In the genomic region with DNA sequence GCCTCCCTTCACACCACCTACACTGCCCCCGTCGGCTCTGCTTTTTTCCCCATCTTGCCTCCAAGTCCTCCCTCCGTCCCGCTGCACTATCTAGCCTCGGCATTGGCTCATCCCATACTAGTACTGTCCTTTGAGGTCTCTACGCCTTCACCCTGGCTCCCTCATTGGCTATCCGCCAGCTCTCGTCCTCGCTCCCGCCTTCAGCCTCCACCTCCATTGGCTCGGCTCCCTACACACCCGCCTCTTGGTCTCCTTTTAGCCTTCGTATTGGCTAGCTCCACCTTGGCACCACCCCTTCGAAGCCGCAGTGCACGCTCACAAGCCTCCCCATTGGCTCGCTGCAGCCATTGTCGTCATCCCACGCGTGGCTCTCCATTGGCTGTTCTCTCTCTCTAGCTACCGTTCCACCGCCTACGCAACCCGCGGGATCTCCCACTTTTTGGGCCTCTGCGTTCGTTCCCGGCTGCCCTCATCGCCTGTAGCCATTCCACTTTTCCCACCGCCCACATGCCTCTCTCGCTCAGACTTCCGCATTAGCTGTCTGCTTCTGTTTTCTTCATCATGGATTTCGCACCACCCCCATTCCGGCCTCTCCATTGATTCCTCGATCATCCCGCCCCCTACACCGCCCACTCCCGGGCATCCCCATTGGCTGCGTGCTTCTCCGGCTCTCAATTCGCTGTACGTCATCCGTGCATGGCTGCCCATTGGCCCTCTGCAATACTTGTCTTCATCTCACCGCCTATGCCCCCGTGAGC, we compare ENCODE assay signal across 8 cellular contexts. TPM values are rescaled to one million over a fixed set of nuclear protein-coding genes. Genes with fewer than 3 reads are reported as not detected.
DNase-seq lines count a peak whose midpoint lies in the region; ATAC-seq, FAIRE-seq and TF ChIP-seq lines count a peak whose summit lies in the region.

No MANE protein-coding gene starts in this region.

- H3K27me3 ChIP-seq in adipocyte (replicated peaks; ENCODE audit: control insufficient read depth, insufficient read depth, low read length): peaks cover 6% of the 10 kb centered on the region
- H3K27me3 ChIP-seq in pancreas: peaks cover 0 to 6% (median 0%) of the 10 kb centered on the region in 4 donors
- no peaks in the 10 kb centered on the region for H3K27me3 ChIP-seq in tibial artery

- FAIRE-seq in GM12891 (lab: Jason Lieb, UNC) (peak; percentile 95), pancreas (lab: Jason Lieb, UNC) (peak; percentile 95)

- DNase-seq in GM12891 (ENCODE audit: insufficient read length, low spot score) (peak; percentile 69), NCI-H1417 treated with DMSO at 0.1 percent for 48 hours (lab: John Stamatoyannopoulos, UW) (peak; percentile 94), SW 1271 (lab: John Stamatoyannopoulos, UW) (peak; percentile 75 to 86), adipocyte (ENCODE audit: low read depth) (peak; percentile 96), Right ventricle myocardium superior (peak; percentile 97), pancreas (peak; percentile 89 to 97 (median 97)), tibial artery (peak; percentile 97 to 98)

- TF ChIP-seq CTCF in pancreas (IDR thresholded peaks at IDR 0.05) (no peak), tibial artery (IDR thresholded peaks at IDR 0.05) (no peak)

- H3K9ac ChIP-seq in adipocyte (ENCODE audit: low read length): peak overlapping the region; percentile 85

- H3K4me3 ChIP-seq in adipocyte (ENCODE audit: low read length): peak overlapping the region; percentile 84
- peak overlapping the region in 3 of 4 donors; percentile 44 to 67 (median 63) for H3K4me3 ChIP-seq in pancreas
- H3K4me3 ChIP-seq in tibial artery: peak overlapping the region; percentile 80 to 89

- peak overlapping the region; percentile 82 to 92 (median 87) for H3K27ac ChIP-seq in pancreas
- peak overlapping the region; percentile 91 to 93 for H3K27ac ChIP-seq in tibial artery

- intact Hi-C loops in Right ventricle myocardium superior (cut with DNase I) (no loop called here), pancreas (cut with DNase I) (no loop called here), tibial artery (cut with DNase I; ENCODE audit: low total_unique reads) (loop anchor here (2.0 kb wide), 1 partner anchor 78 kb away; no protein-coding TSS in a partner anchor)

- H3K9me3 ChIP-seq in adipocyte (ENCODE audit: control insufficient read depth, low read length) (no peaks in the 10 kb centered on the region), pancreas (no peaks in the 10 kb centered on the region), tibial artery (no peaks in the 10 kb centered on the region)

- peak; percentile 76 for TF ChIP-seq POLR2A in GM12891 (IDR thresholded peaks at IDR 0.05; ENCODE audit: low read depth, low read length)

- H3K36me3 ChIP-seq in adipocyte (ENCODE audit: control insufficient read depth, insufficient read depth, low read length, severe bottlenecking) (no peaks in the 10 kb centered on the region), pancreas (no peaks in the 10 kb centered on the region), tibial artery (peaks cover 0 to 4% (median 0%) of the 10 kb centered on the region in 3 donors)

- H3K4me1 ChIP-seq in adipocyte (ENCODE audit: control insufficient read depth, insufficient read depth, low read length): peaks cover 19% of the 10 kb centered on the region
- H3K4me1 ChIP-seq in pancreas: peaks cover 0 to 5% (median 0%) of the 10 kb centered on the region in 3 donors
- H3K4me1 ChIP-seq in tibial artery: peaks cover 0 to 40% (median 19%) of the 10 kb centered on the region in 4 donors

- WGBS in pancreas, 2 donors: 0 to 37% methylated on average over 45 of the region's 45 CpGs

- ATAC-seq in HG02798 (IDR thresholded peaks at IDR 0.05; ENCODE audit: poor library complexity, unreplicated experiment): peak; percentile 87
- ATAC-seq in Right ventricle myocardium superior (ENCODE audit: poor library complexity): peak; percentile 94
- ATAC-seq in pancreas: peak; percentile 91 to 95 (median 92)

TF ChIP-seq in GM12891, 5 proteins besides CTCF, POLR2A, EP300 and RAD21:
- no peak for TF ChIP-seq SPI1 (IDR thresholded peaks at IDR 0.05; ENCODE audit: low read depth, low read length)
- TF ChIP-seq POU2F2 (IDR thresholded peaks at IDR 0.05; ENCODE audit: low read depth, low read length): 0 out of 2 replicates have a peak, but pooled peaks have one; percentile 8
- 0 out of 2 replicates have a peak, but pooled peaks have one; percentile 24 for TF ChIP-seq TAF1 (IDR thresholded peaks at IDR 0.05; ENCODE audit: low read depth, low read length)
- peak; percentile 55; the same call in 1 of the 2 replicates for TF ChIP-seq POLR2AphosphoS5 (IDR thresholded peaks at IDR 0.05; ENCODE audit: low read depth, low read length)
- TF ChIP-seq PAX5 (IDR thresholded peaks at IDR 0.05; ENCODE audit: insufficient read depth, low read length, severe bottlenecking): no peak

RNA-seq across cellular contexts. Expression of a gene that starts 0.4 kb away (rescaled TPM):
- polyA plus RNA-seq in GM12891 (2012; ENCODE audit: low read depth, missing spikeins): 1.8 TPM
- total RNA-seq in Right ventricle myocardium superior (21.9 TPM), pancreas (1 to 10 TPM; 1.1 to 2.8 (median 1.6) TPM)
- 1 to 10 TPM; 2.9 to 5.6 TPM for polyA plus RNA-seq in pancreas

RNA-seq across cellular contexts. Expression of a gene that starts 4.7 kb away (rescaled TPM):
- 0.36 TPM for polyA plus RNA-seq in GM12891 (2012; ENCODE audit: low read depth, missing spikeins)
- total RNA-seq in Right ventricle myocardium superior: not detected
- total RNA-seq in pancreas: under 1 TPM in 2 of 6 donors, not detected in 4; 0.04 to 0.12 TPM
- under 1 TPM in 1 of 2 donors, not detected in 1; 0.16 TPM for polyA plus RNA-seq in pancreas

RNA-seq across cellular contexts. Expression of a gene that starts 33.9 kb away (rescaled TPM):
- 15.8 TPM for polyA plus RNA-seq in GM12891 (2012; ENCODE audit: low read depth, missing spikeins)
- total RNA-seq in Right ventricle myocardium superior (10.8 TPM), pancreas (10 to 100 TPM in 1 of 6 donors, 1 to 10 TPM in 5; 6.2 to 11.4 (median 8.6) TPM)
- 10 to 100 TPM in 1 of 2 donors, 1 to 10 TPM in 1; 9.3 to 13.8 TPM for polyA plus RNA-seq in pancreas

RNA-seq across cellular contexts. Expression of a gene that starts 34.3 kb away (rescaled TPM):
- polyA plus RNA-seq in GM12891 (2012; ENCODE audit: low read depth, missing spikeins): not detected
- total RNA-seq in Right ventricle myocardium superior (not detected), pancreas (not detected)
- not detected for polyA plus RNA-seq in pancreas

RNA-seq across cellular contexts. Expression of a gene that starts 36.0 kb away (rescaled TPM):
- polyA plus RNA-seq in GM12891 (2012; ENCODE audit: low read depth, missing spikeins): 0.22 TPM
- total RNA-seq in Right ventricle myocardium superior: 0.11 TPM
- total RNA-seq in pancreas: under 1 TPM; 0.03 to 0.87 (median 0.18) TPM
- under 1 TPM; 0.23 to 0.30 TPM for polyA plus RNA-seq in pancreas

Comparison
In these comparisons a context has a peak if more than half of its experiments do, and no peak if none do; other contexts are left out.
1. Peak in every context shown above with its lines: DNase-seq, ATAC-seq, H3K4me3 ChIP-seq and H3K27ac ChIP-seq.